Comparison of ENCODE assay signal across 10 cellular contexts in the genomic region with DNA sequence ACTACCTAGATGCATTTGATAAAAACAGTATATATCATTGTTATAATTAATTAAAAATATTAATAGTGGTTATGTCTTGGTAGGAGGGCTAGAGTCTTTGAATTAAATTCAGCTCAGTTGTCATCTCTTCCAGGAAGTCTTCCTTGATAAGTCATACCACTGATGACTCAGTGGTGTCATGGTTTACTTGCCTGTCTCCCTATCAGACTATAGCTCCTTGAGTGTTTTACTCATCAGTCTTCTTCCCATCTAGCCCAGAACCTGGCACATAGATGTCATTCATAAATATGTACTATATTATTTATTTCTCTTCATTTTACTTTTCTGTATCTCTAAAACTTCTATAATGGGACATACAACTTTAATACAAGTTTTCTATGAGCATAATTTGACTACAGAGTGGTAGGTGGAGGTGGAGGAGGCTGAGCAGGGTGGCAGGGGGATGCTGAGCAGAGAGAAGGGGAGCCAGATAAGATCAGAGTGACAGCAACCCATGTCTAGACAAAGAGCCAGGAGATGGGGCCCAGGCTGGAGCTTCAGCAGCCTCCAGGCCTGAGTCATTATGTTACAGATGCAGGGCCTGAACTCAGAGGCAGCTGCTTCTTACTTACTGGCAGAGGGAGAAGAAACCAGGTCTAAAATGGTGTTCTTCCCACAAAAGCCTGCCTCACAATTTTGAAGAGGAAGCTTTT.
DNase-seq lines count a peak whose midpoint lies in the region; ATAC-seq, FAIRE-seq and TF ChIP-seq lines count a peak whose summit lies in the region.
"Had no signal": no experiment of that assay in that cellular context is flagged by ENCODE, and none has a peak within 500 bp of the region (broad histone marks: within the 10 kb centered on the region; RNA-seq: fewer than 3 reads in every experiment).

No MANE protein-coding gene starts in this region.

- H3K36me3 ChIP-seq in GM23248 (ENCODE audit: low read depth) (no peaks in the 10 kb centered on the region), kidney (ENCODE audit: control insufficient read depth in 1 of 2, insufficient read depth in 2 of 2, low read length in 2 of 2) (peaks cover 2 to 5% of the 10 kb centered on the region in 2 donors)
- H3K36me3 ChIP-seq: pancreas had no signal

- H3K9me3 Mint-ChIP-seq in T-helper 1 cell treated with Interleukin-12 subunit alpha and Interleukin-12 subunit beta and Interleukin-4 antibody, amounts not matched to agents 30 μg/mL and 1 μg/mL, for 36 hours: no peaks in the 10 kb centered on the region
- no peaks in the 10 kb centered on the region for H3K9me3 Mint-ChIP-seq in central memory CD8-positive, alpha-beta T cell
- H3K9me3 Mint-ChIP-seq in immature natural killer cell: no peaks in the 10 kb centered on the region

- peak overlapping the region; percentile 54 for H3K4me2 ChIP-seq in GM23248 (ENCODE audit: unreplicated experiment)

- H3K4me1 Mint-ChIP-seq in T-helper 1 cell treated with Interleukin-12 subunit alpha and Interleukin-12 subunit beta and Interleukin-4 antibody, amounts not matched to agents 30 μg/mL and 1 μg/mL, for 36 hours (ENCODE audit: low read depth): peaks cover 26% of the 10 kb centered on the region
- no peaks in the 10 kb centered on the region for H3K4me1 Mint-ChIP-seq in central memory CD8-positive, alpha-beta T cell
- no peaks in the 10 kb centered on the region for H3K4me1 Mint-ChIP-seq in immature natural killer cell

- intact Hi-C loops in kidney (cut with DNase I): no loop called here

- H3K9ac ChIP-seq in GM23248: peak overlapping the region; percentile 34; the same call in 1 of the 2 replicates
- no peak overlapping the region for H3K9ac ChIP-seq in kidney (ENCODE audit: low read length in 2 of 2)

- DNase-seq in GM23248 (peak; percentile 85), T-helper 9 cell (no peak), immature natural killer cell (no peak), kidney (no peak), NOMO-1 treated with DMSO at 0.1 percent for 48 hours (lab: John Stamatoyannopoulos, UW; ENCODE audit: unreplicated experiment) (no peak)
- no peak for DNase-seq in central memory CD8-positive, alpha-beta T cell (ENCODE audit: low spot score in 2 of 2)
- DNase-seq in stimulated activated CD4-positive, alpha-beta T cell treated with anti-CD3 and anti-CD28 coated beads, Interleukin-12 subunit alpha, Interleukin-12 subunit beta, amount 100 ng/mL, for 48 hours (ENCODE audit: low read depth in 2 of 3, low spot score in 1 of 3): peak in 2 of 3 donors; percentile 13 to 39
- DNase-seq: NCI-H1105 treated with DMSO at 0.1 percent for 48 hours, pancreas had no signal

- no peak overlapping the region for H2AFZ ChIP-seq in GM23248

- H3K4me1 ChIP-seq in GM23248 (ENCODE audit: insufficient read depth) (peaks cover 28% of the 10 kb centered on the region), kidney (ENCODE audit: control insufficient read depth in 1 of 2, insufficient read depth in 1 of 2, low read depth in 1 of 2, low read length in 2 of 2) (peaks cover 0 to 5% of the 10 kb centered on the region in 2 donors)
- H3K4me1 ChIP-seq: pancreas had no signal

- FAIRE-seq in kidney (lab: Jason Lieb, UNC): no peak
- FAIRE-seq: pancreas had no signal

- H4K20me1 ChIP-seq in GM23248 (ENCODE audit: insufficient read depth): no peaks in the 10 kb centered on the region

- no peaks in the 10 kb centered on the region for H3K27me3 Mint-ChIP-seq in T-helper 1 cell treated with Interleukin-12 subunit alpha and Interleukin-12 subunit beta and Interleukin-4 antibody, amounts not matched to agents 30 μg/mL and 1 μg/mL, for 36 hours (ENCODE audit: low read depth)
- H3K27me3 Mint-ChIP-seq in central memory CD8-positive, alpha-beta T cell: no peaks in the 10 kb centered on the region
- no peaks in the 10 kb centered on the region for H3K27me3 Mint-ChIP-seq in immature natural killer cell (ENCODE audit: low read depth in 3 of 3)

- H3F3A ChIP-seq in GM23248 (ENCODE audit: insufficient read depth): peaks cover 11% of the 10 kb centered on the region

- H3K27ac ChIP-seq in GM23248: peak overlapping the region; percentile 84
- no peak overlapping the region for H3K27ac ChIP-seq in kidney (ENCODE audit: low read depth in 2 of 2, low read length in 2 of 2)
- H3K27ac ChIP-seq: pancreas had no signal

- H3K4me3 ChIP-seq in GM23248 (no peak overlapping the region), kidney (ENCODE audit: low read length in 2 of 2) (no peak overlapping the region)
- H3K4me3 ChIP-seq: pancreas had no signal

- TF ChIP-seq CTCF in kidney (IDR thresholded peaks at IDR 0.05; ENCODE audit: borderline replicate concordance, extremely low read depth, insufficient read depth): no peak

- in situ Hi-C loops in GM23248 (cut with MboI): no loop called here

- no peak overlapping the region for H3K4me3 Mint-ChIP-seq in T-helper 1 cell treated with Interleukin-12 subunit alpha and Interleukin-12 subunit beta and Interleukin-4 antibody, amounts not matched to agents 30 μg/mL and 1 μg/mL, for 36 hours
- no peak overlapping the region for H3K4me3 Mint-ChIP-seq in central memory CD8-positive, alpha-beta T cell
- no peak overlapping the region for H3K4me3 Mint-ChIP-seq in immature natural killer cell

- H3K9me3 ChIP-seq in GM23248 (ENCODE audit: low read depth) (no peaks in the 10 kb centered on the region), kidney (ENCODE audit: control insufficient read depth in 1 of 2, low read length in 2 of 2) (no peaks in the 10 kb centered on the region)
- H3K9me3 ChIP-seq: pancreas had no signal

- H3K27me3 ChIP-seq in GM23248 (replicated peaks; ENCODE audit: insufficient read depth): no peaks in the 10 kb centered on the region
- H3K27me3 ChIP-seq: pancreas had no signal

- ATAC-seq in central memory CD8-positive, alpha-beta T cell (replicated peaks; ENCODE audit: extremely low read depth, poor library complexity, severe bottlenecking): no peak
- ATAC-seq: pancreas had no signal

- no peaks in the 10 kb centered on the region for H3K9me2 ChIP-seq in GM23248 (ENCODE audit: insufficient read depth)

- no peaks in the 10 kb centered on the region for H3K36me3 Mint-ChIP-seq in T-helper 1 cell treated with Interleukin-12 subunit alpha and Interleukin-12 subunit beta and Interleukin-4 antibody, amounts not matched to agents 30 μg/mL and 1 μg/mL, for 36 hours (ENCODE audit: low read depth)
- H3K36me3 Mint-ChIP-seq in central memory CD8-positive, alpha-beta T cell (ENCODE audit: insufficient read depth): peaks cover 2% of the 10 kb centered on the region
- peaks cover 0 to 34% (median 13%) of the 10 kb centered on the region in 3 donors for H3K36me3 Mint-ChIP-seq in immature natural killer cell

- peak overlapping the region; percentile 58 for H3K27ac Mint-ChIP-seq in T-helper 1 cell treated with Interleukin-12 subunit alpha and Interleukin-12 subunit beta and Interleukin-4 antibody, amounts not matched to agents 30 μg/mL and 1 μg/mL, for 36 hours
- H3K27ac Mint-ChIP-seq in central memory CD8-positive, alpha-beta T cell (ENCODE audit: low read depth): peak overlapping the region; percentile 1
- no peak overlapping the region for H3K27ac Mint-ChIP-seq in immature natural killer cell

- H3K79me2 ChIP-seq in GM23248 (ENCODE audit: insufficient read depth): no peaks in the 10 kb centered on the region

Comparison
In these comparisons a context has a peak if more than half of its experiments do, and no peak if none do; other contexts are left out.
1. DNase-seq: peak in GM23248 (single experiment) and stimulated activated CD4-positive, alpha-beta T cell treated with anti-CD3 and anti-CD28 coated beads, Interleukin-12 subunit alpha, Interleukin-12 subunit beta, amount 100 ng/mL, for 48 hours (2 of 3); none in central memory CD8-positive, alpha-beta T cell (0 of 2), T-helper 9 cell (single experiment), immature natural killer cell (0 of 3), kidney (single experiment) and NOMO-1 treated with DMSO at 0.1 percent for 48 hours (single experiment).
2. H3K27ac Mint-ChIP-seq: peak in T-helper 1 cell treated with Interleukin-12 subunit alpha and Interleukin-12 subunit beta and Interleukin-4 antibody, amounts not matched to agents 30 μg/mL and 1 μg/mL, for 36 hours (single experiment) and central memory CD8-positive, alpha-beta T cell (single experiment); none in immature natural killer cell (0 of 6).